11 cellular contexts compared by ENCODE assay signal in genomic region chr7:2158331-2159175, GRCh38.
DNase-seq lines count a peak whose midpoint lies in the region; ATAC-seq, FAIRE-seq and TF ChIP-seq lines count a peak whose summit lies in the region.
"Had no signal": no experiment of that assay in that cellular context is flagged by ENCODE, and none has a peak within 500 bp of the region (broad histone marks: within the 10 kb centered on the region; RNA-seq: fewer than 3 reads in every experiment).

No MANE protein-coding gene starts in this region.

- peaks cover 32% of the 10 kb centered on the region for H3K4me1 ChIP-seq in hepatocyte (ENCODE audit: insufficient read depth)
- H3K4me1 ChIP-seq: colonic mucosa had no signal

- peaks cover 37 to 55% of the 10 kb centered on the region in 2 donors for H3K36me3 Mint-ChIP-seq in stimulated activated naive B cell treated with anti-CD40 and anti-IgM and Interleukin-4, amounts not matched to agents 10 μg/mL and 1 μg/mL and 100 μg/mL, for 72 hours

- H4K20me1 ChIP-seq in hepatocyte (ENCODE audit: insufficient read depth, poor library complexity, severe bottlenecking): no peaks in the 10 kb centered on the region

- no peak for TF ChIP-seq CTCF in hepatocyte (IDR thresholded peaks at IDR 0.05; ENCODE audit: poor library complexity)

- no peaks in the 10 kb centered on the region for H3K27me3 ChIP-seq in hepatocyte
- H3K27me3 ChIP-seq: colonic mucosa had no signal

- ATAC-seq in stimulated activated naive B cell treated with anti-CD40 and anti-IgM and Interleukin-4, amounts not matched to agents 10 μg/mL and 1 μg/mL and 100 μg/mL, for 72 hours (replicated peaks): no peak
- no peak for ATAC-seq in GM18502 (IDR thresholded peaks at IDR 0.05; ENCODE audit: poor library complexity, unreplicated experiment)

- 92% methylated on average over 13 of the region's 13 CpGs for WGBS in hepatocyte (ENCODE audit: low lambda C conversion rate, missing lambda C conversion rate)

- H2AFZ ChIP-seq in hepatocyte: no peak overlapping the region

- peaks cover 7 to 25% of the 10 kb centered on the region in 2 donors for H3K4me1 Mint-ChIP-seq in stimulated activated naive B cell treated with anti-CD40 and anti-IgM and Interleukin-4, amounts not matched to agents 10 μg/mL and 1 μg/mL and 100 μg/mL, for 72 hours

- H3K79me2 ChIP-seq in hepatocyte: peaks cover 9% of the 10 kb centered on the region

- H3K27ac Mint-ChIP-seq in stimulated activated naive B cell treated with anti-CD40 and anti-IgM and Interleukin-4, amounts not matched to agents 10 μg/mL and 1 μg/mL and 100 μg/mL, for 72 hours: peak overlapping the region; percentile 89

- H3K27ac ChIP-seq in hepatocyte: peak overlapping the region; percentile 81

- H3K4me2 ChIP-seq in hepatocyte: peak overlapping the region; percentile 26

- DNase-seq in NAMALWA (ENCODE audit: low spot score): peak; percentile 64
- DNase-seq in SHP77 treated with DMSO at 0.1 percent for 48 hours (lab: John Stamatoyannopoulos, UW): peak; percentile 52
- DNase-seq in hepatocyte (ENCODE audit: low spot score): no peak
- DNase-seq in stimulated activated naive B cell treated with anti-CD40 and anti-IgM and Interleukin-4, amounts not matched to agents 10 μg/mL and 1 μg/mL and 100 μg/mL, for 72 hours: no peak
- no peak for DNase-seq in GF-D8 (lab: John Stamatoyannopoulos, UW)
- no peak for DNase-seq in GM12891 (ENCODE audit: insufficient read length, low spot score)
- DNase-seq in NCI-H524 treated with DMSO at 0.1 percent for 48 hours (lab: John Stamatoyannopoulos, UW): no peak
- DNase-seq: stimulated activated naive CD4-positive, alpha-beta T cell had no signal

- H3K9me3 Mint-ChIP-seq in stimulated activated naive B cell treated with anti-CD40 and anti-IgM and Interleukin-4, amounts not matched to agents 10 μg/mL and 1 μg/mL and 100 μg/mL, for 72 hours: no peaks in the 10 kb centered on the region

- H3K4me3 Mint-ChIP-seq in stimulated activated naive B cell treated with anti-CD40 and anti-IgM and Interleukin-4, amounts not matched to agents 10 μg/mL and 1 μg/mL and 100 μg/mL, for 72 hours: no peak overlapping the region

- H3K9me3 ChIP-seq in hepatocyte (ENCODE audit: low read depth): no peaks in the 10 kb centered on the region
- H3K9me3 ChIP-seq: colonic mucosa had no signal

- no peak overlapping the region for H3K4me3 ChIP-seq in hepatocyte
- H3K4me3 ChIP-seq: colonic mucosa, skin epidermis had no signal

- no peaks in the 10 kb centered on the region for H3K36me3 ChIP-seq in hepatocyte (replicated peaks; ENCODE audit: insufficient read depth, low read depth)
- H3K36me3 ChIP-seq: colonic mucosa had no signal

- no peaks in the 10 kb centered on the region for H3K9me2 ChIP-seq in hepatocyte (replicated peaks; ENCODE audit: insufficient read depth)

- H3K27me3 Mint-ChIP-seq in stimulated activated naive B cell treated with anti-CD40 and anti-IgM and Interleukin-4, amounts not matched to agents 10 μg/mL and 1 μg/mL and 100 μg/mL, for 72 hours: no peaks in the 10 kb centered on the region

- no peak for TF ChIP-seq POLR2A in GM12891 (IDR thresholded peaks at IDR 0.05; ENCODE audit: low read depth, low read length)

- FAIRE-seq in GM12891 (lab: Jason Lieb, UNC): no peak

TF ChIP-seq in GM12891, 5 proteins besides CTCF, POLR2A, EP300 and RAD21:
- TF ChIP-seq POU2F2 (IDR thresholded peaks at IDR 0.05; ENCODE audit: low read depth, low read length): no peak
- no peak for TF ChIP-seq TAF1 (IDR thresholded peaks at IDR 0.05; ENCODE audit: low read depth, low read length)
- no peak for TF ChIP-seq POLR2AphosphoS5 (IDR thresholded peaks at IDR 0.05; ENCODE audit: low read depth, low read length)
- no peak for TF ChIP-seq SPI1 (IDR thresholded peaks at IDR 0.05; ENCODE audit: low read depth, low read length)
- no peak for TF ChIP-seq PAX5 (IDR thresholded peaks at IDR 0.05; ENCODE audit: insufficient read depth, low read length, severe bottlenecking)

Comparison
In these comparisons a context has a peak if more than half of its experiments do, and no peak if none do; other contexts are left out.
1. DNase-seq: peak in NAMALWA (single experiment) and SHP77 treated with DMSO at 0.1 percent for 48 hours (single experiment); none in hepatocyte (single experiment), stimulated activated naive B cell treated with anti-CD40 and anti-IgM and Interleukin-4, amounts not matched to agents 10 μg/mL and 1 μg/mL and 100 μg/mL, for 72 hours (single experiment), GF-D8 (single experiment), GM12891 (single experiment) and NCI-H524 treated with DMSO at 0.1 percent for 48 hours (single experiment).